ENCODE assay signal across 8 cellular contexts in the genomic region with DNA sequence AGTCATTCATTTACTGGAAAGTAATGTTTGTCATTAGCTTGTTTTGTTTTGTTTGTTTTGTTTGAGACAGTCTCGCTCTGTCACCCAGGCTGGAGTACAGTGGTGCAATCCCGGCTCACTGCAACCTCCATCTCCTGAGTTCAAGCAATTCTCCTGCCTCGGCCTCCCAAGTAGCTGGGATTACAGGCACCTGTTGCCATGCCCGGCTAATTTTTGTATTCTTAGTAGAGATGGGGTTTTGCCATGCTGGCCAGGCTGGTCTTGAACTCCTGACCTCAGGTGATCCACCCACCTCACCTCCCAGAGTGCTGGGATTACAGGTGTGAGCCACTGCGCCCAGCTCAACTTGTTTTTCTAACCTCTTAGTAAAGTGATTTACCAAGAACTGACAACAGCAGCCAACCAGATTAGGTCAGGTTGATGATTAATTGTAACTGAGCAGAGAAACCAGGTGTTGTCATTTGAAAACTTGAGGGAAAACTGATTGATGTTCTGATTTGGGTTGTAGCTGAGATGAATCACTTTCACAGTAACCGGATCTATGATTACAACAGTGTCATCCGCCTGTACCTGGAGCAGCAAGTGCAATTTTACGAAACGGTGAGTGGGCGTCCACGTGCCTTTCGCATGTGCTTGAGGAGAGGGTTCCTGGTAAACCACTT. TPM values are rescaled to one million over a fixed set of nuclear protein-coding genes. Genes with fewer than 3 reads are reported as not detected.
DNase-seq lines count a peak whose midpoint lies in the region; ATAC-seq and TF ChIP-seq lines count a peak whose summit lies in the region.
"Not testable (repeated sequence)": the region's sequence is repeated elsewhere in the genome, so short reads cannot be mapped to it uniquely, and the experiment has no call there.

No MANE protein-coding gene starts in this region.

- not testable (repeated sequence) for BruUV-seq in mammary epithelial cell (replicated peaks; lab: Mats Ljungman, UMichigan)

- H4K20me1 ChIP-seq in DND-41 (ENCODE audit: insufficient read depth, low read length); mammary epithelial cell (ENCODE audit: insufficient read depth, low read length): not testable (repeated sequence)

- not testable (repeated sequence) for H3K36me3 ChIP-seq in DND-41 (ENCODE audit: insufficient read depth, low read length); kidney epithelial cell (ENCODE audit: control insufficient read depth, insufficient read depth, low read length)
- peaks cover 42% of the 10 kb centered on the region for H3K36me3 ChIP-seq in mammary epithelial cell (ENCODE audit: insufficient read depth, low read length)
- peaks cover 4 to 99% of the 10 kb centered on the region in 2 donors for H3K36me3 ChIP-seq in psoas muscle (ENCODE audit: insufficient read depth in 1 of 2, low read depth in 1 of 2)

- ATAC-seq in DND-41 (ENCODE audit: insufficient read depth, low read depth), result not testable (repeated sequence)
- ATAC-seq in psoas muscle, result peak in 3 of 4 donors; percentile 23 to 67 (median 23)
- ATAC-seq in stimulated activated naive CD8-positive, alpha-beta T cell treated with anti-CD3 and anti-CD28 coated beads, Interleukin-15, Interleukin-2, amounts not matched to agents 100 U/mL and 50 U/mL, for 24 hours, result peak; percentile 20

- TF ChIP-seq CTCF in DND-41 (IDR thresholded peaks at IDR 0.05; ENCODE audit: borderline replicate concordance, extremely low read depth, low read length, poor library complexity, severe bottlenecking); mammary epithelial cell (conservative IDR thresholded peaks at IDR 0.05 in 1 of 2, IDR thresholded peaks at IDR 0.05 in 1 of 2; ENCODE audit: extremely low read depth in 1 of 2, insufficient read depth in 1 of 2, low read depth in 1 of 2, low read length in 2 of 2); kidney epithelial cell (IDR thresholded peaks at IDR 0.05; ENCODE audit: insufficient read depth, low read length, poor library complexity, severe bottlenecking); psoas muscle (IDR thresholded peaks at IDR 0.05): not testable (repeated sequence)

- 0 out of 2 replicates have a peak overlapping the region, but pooled peaks have one; percentile 56 for H3K4me2 ChIP-seq in DND-41 (ENCODE audit: insufficient read depth, low read length)
- not testable (repeated sequence) for H3K4me2 ChIP-seq in mammary epithelial cell (ENCODE audit: insufficient read depth, low read depth, low read length)

- H3K27me3 Mint-ChIP-seq in activated T-helper 1 cell treated with anti-CD3 and anti-CD28 coated beads, Interleukin-12 subunit alpha, Interleukin-12 subunit beta, Interleukin-2, Interleukin-4 antibody, amounts not matched to agents 30 ng/mL and 10 ng/mL and 1 ng/mL, durations not matched to agents 14 hours and 24 hours and 36 hours (ENCODE audit: insufficient read depth), result not testable (repeated sequence)

- not testable (repeated sequence) for H3K4me3 ChIP-seq in DND-41 (ENCODE audit: low read depth in 1 of 2, low read length in 2 of 2); mammary epithelial cell (replicated peaks in 1 of 3; ENCODE audit: insufficient read depth in 1 of 3, low read depth in 2 of 3, low read length in 3 of 3); kidney epithelial cell (ENCODE audit: low read depth, low read length); psoas muscle

- not testable (repeated sequence) for H3K9me3 ChIP-seq in DND-41 (ENCODE audit: insufficient read depth, low read length, severe bottlenecking); mammary epithelial cell (replicated peaks; ENCODE audit: insufficient read depth, low read length); psoas muscle

- not testable (repeated sequence) for H3K9me3 Mint-ChIP-seq in activated T-helper 1 cell treated with anti-CD3 and anti-CD28 coated beads, Interleukin-12 subunit alpha, Interleukin-12 subunit beta, Interleukin-2, Interleukin-4 antibody, amounts not matched to agents 30 ng/mL and 10 ng/mL and 1 ng/mL, durations not matched to agents 14 hours and 24 hours and 36 hours

- not testable (repeated sequence) for DNase-seq in DND-41; activated T-helper 1 cell treated with anti-CD3 and anti-CD28 coated beads, Interleukin-12 subunit alpha, Interleukin-12 subunit beta, Interleukin-2, Interleukin-4 antibody, amounts not matched to agents 30 ng/mL and 10 ng/mL and 1 ng/mL, durations not matched to agents 14 hours and 24 hours and 36 hours (ENCODE audit: low spot score); psoas muscle
- DNase-seq in activated CD4-positive, alpha-beta T cell treated with anti-CD3 and anti-CD28 coated beads, Interleukin-2, amount 50 U/mL, for 4 hours, result peak; percentile 37 to 48
- DNase-seq in mammary epithelial cell, result peak; percentile 68
- DNase-seq in kidney epithelial cell (ENCODE audit: low read depth), result peak; percentile 53
- DNase-seq in stimulated activated CD4-positive, alpha-beta T cell treated with anti-CD3 and anti-CD28 coated beads, Interleukin-4, amount 100 ng/mL, for 24 hours, result peak; percentile 69
- peak; percentile 48 for DNase-seq in stimulated activated naive CD8-positive, alpha-beta T cell treated with anti-CD3 and anti-CD28 coated beads, Interleukin-15, Interleukin-2, amounts not matched to agents 100 U/mL and 50 U/mL, for 24 hours

- H3K4me1 ChIP-seq in DND-41 (ENCODE audit: insufficient read depth, low read length), result peaks cover 30% of the 10 kb centered on the region
- H3K4me1 ChIP-seq in mammary epithelial cell (ENCODE audit: insufficient read depth, low read length); psoas muscle: not testable (repeated sequence)

- not testable (repeated sequence) for H3K27me3 ChIP-seq in DND-41 (ENCODE audit: insufficient read depth, low read length, poor library complexity); mammary epithelial cell (ENCODE audit: insufficient read depth, low read length); kidney epithelial cell (ENCODE audit: control insufficient read depth, insufficient read depth, low read length); psoas muscle (ENCODE audit: insufficient read depth in 3 of 3, low read length in 2 of 3)

- peak overlapping the region; percentile 34 for H3K27ac Mint-ChIP-seq in activated T-helper 1 cell treated with anti-CD3 and anti-CD28 coated beads, Interleukin-12 subunit alpha, Interleukin-12 subunit beta, Interleukin-2, Interleukin-4 antibody, amounts not matched to agents 30 ng/mL and 10 ng/mL and 1 ng/mL, durations not matched to agents 14 hours and 24 hours and 36 hours

- dilution Hi-C loops in mammary epithelial cell (cut with HindIII; ENCODE audit: low sequenced_read_pairs), result not testable (repeated sequence)

- not testable (repeated sequence) for H2AFZ ChIP-seq in DND-41 (ENCODE audit: low read depth, low read length); mammary epithelial cell (ENCODE audit: low read depth, low read length)

- CTCF ChIA-PET in mammary epithelial cell (lab: Charles Lee; ENCODE audit: low non-redundant PET), result not testable (repeated sequence)

- in situ Hi-C loops in mammary epithelial cell (cut with MboI; ENCODE audit: low sequenced_read_pairs in 2 of 2), result not testable (repeated sequence)

- WGBS in mammary epithelial cell (ENCODE audit: low coverage, missing lambda C conversion rate), result 79% methylated on average over 12 of the region's 12 CpGs
- WGBS in psoas muscle, 3 donors, result 89 to 90% (median 90%) methylated on average over 12 of the region's 12 CpGs

- intact Hi-C loops in activated T-helper 1 cell treated with anti-CD3 and anti-CD28 coated beads, Interleukin-12 subunit alpha, Interleukin-12 subunit beta, Interleukin-2, Interleukin-4 antibody, amounts not matched to agents 30 ng/mL and 10 ng/mL and 1 ng/mL, durations not matched to agents 14 hours and 24 hours and 36 hours (cut with micrococcal nuclease), result loop anchor here (1.0 to 10.0 kb wide), 4 partner anchors 40 to 556 kb away; a partner anchor contains a TSS
- intact Hi-C loops in mammary epithelial cell (cut with micrococcal nuclease); psoas muscle (cut with DNase I): not testable (repeated sequence)

- not testable (repeated sequence) for H3K79me2 ChIP-seq in DND-41 (ENCODE audit: insufficient read depth, low read length); mammary epithelial cell (ENCODE audit: insufficient read depth, low read length)

- H3K9ac ChIP-seq in DND-41 (ENCODE audit: low read depth, low read length); mammary epithelial cell (ENCODE audit: insufficient read depth, low read length): not testable (repeated sequence)

- H3K27ac ChIP-seq in DND-41 (ENCODE audit: low read length), result peak overlapping the region; percentile 79; the same call in 1 of the 2 replicates
- H3K27ac ChIP-seq in mammary epithelial cell (ENCODE audit: insufficient read depth, low read depth, low read length); psoas muscle: not testable (repeated sequence)

- peaks cover 19% of the 10 kb centered on the region for H3K4me1 Mint-ChIP-seq in activated T-helper 1 cell treated with anti-CD3 and anti-CD28 coated beads, Interleukin-12 subunit alpha, Interleukin-12 subunit beta, Interleukin-2, Interleukin-4 antibody, amounts not matched to agents 30 ng/mL and 10 ng/mL and 1 ng/mL, durations not matched to agents 14 hours and 24 hours and 36 hours (ENCODE audit: low read depth)

- H3K36me3 Mint-ChIP-seq in activated T-helper 1 cell treated with anti-CD3 and anti-CD28 coated beads, Interleukin-12 subunit alpha, Interleukin-12 subunit beta, Interleukin-2, Interleukin-4 antibody, amounts not matched to agents 30 ng/mL and 10 ng/mL and 1 ng/mL, durations not matched to agents 14 hours and 24 hours and 36 hours (ENCODE audit: low read depth), result peaks cover 61% of the 10 kb centered on the region

- not testable (repeated sequence) for H3K4me3 Mint-ChIP-seq in activated T-helper 1 cell treated with anti-CD3 and anti-CD28 coated beads, Interleukin-12 subunit alpha, Interleukin-12 subunit beta, Interleukin-2, Interleukin-4 antibody, amounts not matched to agents 30 ng/mL and 10 ng/mL and 1 ng/mL, durations not matched to agents 14 hours and 24 hours and 36 hours

RNA-seq across cellular contexts. Expression of a gene that starts 41.2 kb away (rescaled TPM):
- 29.0 and 31.2 TPM in 2 replicates for total RNA-seq in activated T-helper 1 cell treated with anti-CD3 and anti-CD28 coated beads, Interleukin-12 subunit alpha, Interleukin-12 subunit beta, Interleukin-2, Interleukin-4 antibody, amounts not matched to agents 30 ng/mL and 10 ng/mL and 1 ng/mL, durations not matched to agents 14 hours and 24 hours and 36 hours
- total RNA-seq in mammary epithelial cell, result 10 to 100 TPM; 16.0 to 26.6 TPM
- polyA plus RNA-seq in mammary epithelial cell, result 17.0 TPM
- 66.3 TPM for polyA minus RNA-seq in mammary epithelial cell
- 14.3 and 14.4 TPM in 2 replicates for total RNA-seq in kidney epithelial cell
- 10 to 100 TPM in 2 of 4 donors, 1 to 10 TPM in 2; 2.6 to 30.2 (median 12.4) TPM for total RNA-seq in psoas muscle
- polyA plus RNA-seq in psoas muscle, result 1 to 10 TPM; 3.2 to 8.1 (median 6.1) TPM
